15 cellular contexts compared by ENCODE assay signal in the genomic region with DNA sequence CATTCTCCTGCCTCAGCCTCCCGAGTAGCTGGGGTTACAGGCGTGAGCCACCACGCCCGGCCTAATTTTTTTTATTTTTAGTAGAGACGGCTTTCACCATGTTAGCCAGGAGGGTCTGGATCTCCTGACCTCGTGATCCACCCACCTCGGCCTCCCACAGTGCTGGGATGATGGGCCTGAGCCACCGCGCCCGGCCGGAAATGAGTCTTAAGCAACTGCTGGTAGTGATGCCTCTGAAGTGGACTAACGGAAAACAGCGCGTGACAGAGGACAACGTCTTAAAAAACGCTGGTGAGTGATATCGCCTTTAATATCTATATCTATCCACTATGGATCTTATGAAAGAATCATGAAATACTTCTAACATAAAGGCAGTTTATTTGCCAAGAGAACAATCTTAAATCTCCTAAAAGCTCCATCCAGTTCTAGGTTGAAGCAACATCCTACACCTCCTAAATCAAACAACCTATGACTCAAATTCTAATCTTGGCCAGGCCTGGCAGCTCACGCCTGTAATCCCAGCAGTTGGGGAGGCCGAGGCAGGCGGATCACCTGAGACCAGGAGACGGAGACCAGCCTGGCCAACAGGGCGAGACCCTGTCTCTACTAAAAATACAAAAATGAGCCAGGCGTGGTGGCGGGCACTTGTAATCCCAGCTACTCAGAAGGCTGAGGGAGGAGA.
DNase-seq lines count a peak whose midpoint lies in the region; ATAC-seq and TF ChIP-seq lines count a peak whose summit lies in the region.
"Had no signal": no experiment of that assay in that cellular context is flagged by ENCODE, and none has a peak within 500 bp of the region (broad histone marks: within the 10 kb centered on the region; RNA-seq: fewer than 3 reads in every experiment).

No MANE protein-coding gene starts in this region.

- TF ChIP-seq CTCF in astrocyte of the spinal cord (IDR thresholded peaks at IDR 0.05; ENCODE audit: low read depth, low read length) (no peak), liver (IDR thresholded peaks at IDR 0.05; ENCODE audit: low read depth, low read length, missing input control) (no peak), uterus (IDR thresholded peaks at IDR 0.05) (no peak)

- H3K36me3 Mint-ChIP-seq in activated CD8-positive, alpha-beta T cell treated with anti-CD3 and anti-CD28 coated beads, Interleukin-2, amount 10 ng/mL, durations not matched to agents 7 days and 5 days (ENCODE audit: low read depth): no peaks in the 10 kb centered on the region
- H3K36me3 Mint-ChIP-seq: naive B cell had no signal

- in situ Hi-C loops in astrocyte of the spinal cord (cut with HindIII; ENCODE audit: low sequenced_read_pairs): no loop called here

- WGBS in liver: 55% methylated on average over 24 of the region's 24 CpGs

- H3K4me3 ChIP-seq in astrocyte of the spinal cord (ENCODE audit: low read depth, low read length): no peak overlapping the region
- peak overlapping the region in 2 of 3 donors; percentile 43 to 64 for H3K4me3 ChIP-seq in liver (ENCODE audit: low read depth in 1 of 3, low read length in 3 of 3)
- H3K4me3 ChIP-seq in uterus: no peak overlapping the region

- POLR2A ChIA-PET in activated CD8-positive, alpha-beta T cell treated with anti-CD3 and anti-CD28 coated beads, Interleukin-2, amount 10 ng/mL, durations not matched to agents 7 days and 5 days (lab: Charles Lee): no interaction called here

- H3K9ac ChIP-seq in liver (ENCODE audit: low read depth in 1 of 2, low read length in 2 of 2): peak overlapping the region in 1 of 2 donors; percentile 64

- H3K27ac Mint-ChIP-seq in activated CD8-positive, alpha-beta T cell treated with anti-CD3 and anti-CD28 coated beads, Interleukin-2, amount 10 ng/mL, durations not matched to agents 7 days and 5 days: no peak overlapping the region
- H3K27ac Mint-ChIP-seq: activated CD4-positive, alpha-beta T cell treated with anti-CD3 and anti-CD28 coated beads for 36 hours had no signal

- DNase-seq in left cardiac atrium: peak; percentile 55
- no peak for DNase-seq in cardiac septum (ENCODE audit: low spot score)
- DNase-seq in astrocyte of the spinal cord (ENCODE audit: low read depth, low spot score): peak; percentile 37
- peak; percentile 72 to 78 for DNase-seq in uterus
- DNase-seq in activated CD8-positive, alpha-beta T cell treated with anti-CD3 and anti-CD28 coated beads, Interleukin-2, amount 10 ng/mL, durations not matched to agents 7 days and 5 days: no peak
- no peak for DNase-seq in DMS153 (lab: John Stamatoyannopoulos, UW)
- DNase-seq: activated CD4-positive, alpha-beta T cell treated with anti-CD3 and anti-CD28 coated beads for 36 hours; DMS 273 treated with DMSO at 0.1 percent for 48 hours; naive B cell; NCI-H1930; NCI-H82; small intestine had no signal

- no peaks in the 10 kb centered on the region for H3K27me3 ChIP-seq in liver (ENCODE audit: control insufficient read depth in 4 of 4, insufficient read depth in 4 of 4, low read length in 3 of 4)
- no peaks in the 10 kb centered on the region for H3K27me3 ChIP-seq in uterus

- CTCF ChIA-PET in activated CD8-positive, alpha-beta T cell treated with anti-CD3 and anti-CD28 coated beads, Interleukin-2, amount 10 ng/mL, durations not matched to agents 7 days and 5 days (lab: Charles Lee): no interaction called here

- H3K9me3 Mint-ChIP-seq in activated CD8-positive, alpha-beta T cell treated with anti-CD3 and anti-CD28 coated beads, Interleukin-2, amount 10 ng/mL, durations not matched to agents 7 days and 5 days (ENCODE audit: insufficient read depth): no peaks in the 10 kb centered on the region
- H3K9me3 Mint-ChIP-seq: naive B cell, type B pancreatic cell had no signal

- H3K27ac ChIP-seq in liver (ENCODE audit: low read depth in 1 of 2, low read length in 2 of 2) (peak overlapping the region; percentile 72 to 83), uterus (peak overlapping the region; percentile 80 to 92)

- ATAC-seq in left cardiac atrium: no peak
- ATAC-seq in HG03520 (IDR thresholded peaks at IDR 0.05; ENCODE audit: unreplicated experiment): no peak
- no peak for ATAC-seq in activated CD8-positive, alpha-beta T cell treated with anti-CD3 and anti-CD28 coated beads, Interleukin-2, amount 10 ng/mL, durations not matched to agents 7 days and 5 days
- ATAC-seq: activated CD4-positive, alpha-beta T cell treated with anti-CD3 and anti-CD28 coated beads for 36 hours had no signal

- no peak overlapping the region for H3K4me3 Mint-ChIP-seq in activated CD8-positive, alpha-beta T cell treated with anti-CD3 and anti-CD28 coated beads, Interleukin-2, amount 10 ng/mL, durations not matched to agents 7 days and 5 days
- H3K4me3 Mint-ChIP-seq: activated CD4-positive, alpha-beta T cell treated with anti-CD3 and anti-CD28 coated beads for 36 hours; naive B cell had no signal

- TF ChIP-seq POLR2A in uterus (IDR thresholded peaks at IDR 0.05): no peak

- H3K9me3 ChIP-seq in liver (ENCODE audit: control insufficient read depth in 4 of 4, low read length in 3 of 4) (no peaks in the 10 kb centered on the region), uterus (no peaks in the 10 kb centered on the region)

- H3K4me1 Mint-ChIP-seq in activated CD8-positive, alpha-beta T cell treated with anti-CD3 and anti-CD28 coated beads, Interleukin-2, amount 10 ng/mL, durations not matched to agents 7 days and 5 days (ENCODE audit: low read depth): peaks cover 13% of the 10 kb centered on the region
- H3K4me1 Mint-ChIP-seq: activated CD4-positive, alpha-beta T cell treated with anti-CD3 and anti-CD28 coated beads for 36 hours had no signal

- peaks cover 1 to 10% (median 3%) of the 10 kb centered on the region in 4 donors for H3K4me1 ChIP-seq in liver (ENCODE audit: control insufficient read depth in 4 of 4, insufficient read depth in 4 of 4, low read length in 3 of 4)
- H3K4me1 ChIP-seq in uterus: peaks cover 0 to under 1% of the 10 kb centered on the region in 2 donors

- peaks cover 22% of the 10 kb centered on the region for H3K27me3 Mint-ChIP-seq in activated CD8-positive, alpha-beta T cell treated with anti-CD3 and anti-CD28 coated beads, Interleukin-2, amount 10 ng/mL, durations not matched to agents 7 days and 5 days (ENCODE audit: low read depth)
- H3K27me3 Mint-ChIP-seq: type B pancreatic cell had no signal

- no peak for TF ChIP-seq RAD21 in liver (IDR thresholded peaks at IDR 0.05)

- no peaks in the 10 kb centered on the region for H3K36me3 ChIP-seq in liver (ENCODE audit: control insufficient read depth in 4 of 4, insufficient read depth in 3 of 4, low read depth in 1 of 4, low read length in 3 of 4)
- no peaks in the 10 kb centered on the region for H3K36me3 ChIP-seq in uterus

- intact Hi-C loops in left cardiac atrium (cut with DNase I): no loop called here
- intact Hi-C loops in cardiac septum (cut with DNase I): loop anchor here (10.0 kb wide), 1 partner anchor 65 kb away; the partner anchor contains the start of gene NXN
- intact Hi-C loops in uterus (cut with DNase I; ENCODE audit: low total_unique reads): no loop called here

TF ChIP-seq in liver, 16 proteins besides CTCF, POLR2A, EP300 and RAD21:
- TF ChIP-seq ZBTB33 (IDR thresholded peaks at IDR 0.05) (no peak), GABPA (IDR thresholded peaks at IDR 0.05 in 1 of 2, conservative IDR thresholded peaks at IDR 0.05 in 1 of 2) (peak in 1 of 2 donors; percentile 22), EGR1 (IDR thresholded peaks at IDR 0.05; ENCODE audit: low read depth in 2 of 2) (no peak), TAF1 (conservative IDR thresholded peaks at IDR 0.05) (no peak), HNF4A (conservative IDR thresholded peaks at IDR 0.05) (no peak), SP1 (IDR thresholded peaks at IDR 0.05) (no peak)
TF ChIP-seq in liver: peak in this region for 1.

Comparison
In these comparisons a context has a peak if more than half of its experiments do, and no peak if none do; other contexts are left out.
1. DNase-seq: peak in left cardiac atrium (single experiment), astrocyte of the spinal cord (single experiment) and uterus (2 of 2); none in cardiac septum (single experiment), activated CD8-positive, alpha-beta T cell treated with anti-CD3 and anti-CD28 coated beads, Interleukin-2, amount 10 ng/mL, durations not matched to agents 7 days and 5 days (single experiment) and DMS153 (single experiment).
2. H3K4me3 ChIP-seq: peak in liver (2 of 3); none in astrocyte of the spinal cord (single experiment) and uterus (0 of 2).